ENCODE assay signal across 25 cellular contexts in the genomic region with DNA sequence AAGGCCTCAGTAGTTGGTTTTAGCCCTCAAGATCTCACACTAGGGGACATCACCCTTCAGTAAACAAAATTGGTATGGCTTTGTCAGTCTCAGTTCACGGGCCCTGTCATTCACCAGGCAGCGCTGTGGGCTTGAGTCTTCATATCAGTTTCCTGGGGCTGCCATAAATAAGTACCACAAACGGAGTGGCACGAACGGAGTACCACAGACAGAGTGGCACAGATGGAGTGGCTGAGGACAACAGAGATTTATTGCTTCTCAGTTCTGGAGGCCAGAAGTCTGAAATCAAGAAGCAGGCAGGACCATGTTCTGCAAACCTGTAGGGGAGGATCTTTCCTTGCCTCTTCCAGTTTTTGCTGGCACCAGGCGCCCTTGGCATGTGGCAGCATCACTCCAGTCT.
"Had no signal": no experiment of that assay in that cellular context is flagged by ENCODE, and none has a peak within 500 bp of the region (broad histone marks: within the 10 kb centered on the region; RNA-seq: fewer than 3 reads in every experiment).

No MANE protein-coding gene starts in this region.

- H3K4me1 Mint-ChIP-seq: naive thymus-derived CD8-positive, alpha-beta T cell; nephron; neural crest cell; stimulated activated memory B cell treated with anti-CD40 and anti-IgM and Interleukin-4, amounts not matched to agents 10 μg/mL and 1 μg/mL and 100 μg/mL, for 72 hours; stimulated activated naive CD8-positive, alpha-beta T cell treated with anti-CD3 and anti-CD28 coated beads, Interleukin-15, amount 100 ng/mL, for 72 hours had no signal

- H3K27me3 Mint-ChIP-seq: naive thymus-derived CD8-positive, alpha-beta T cell; stimulated activated memory B cell treated with anti-CD40 and anti-IgM and Interleukin-4, amounts not matched to agents 10 μg/mL and 1 μg/mL and 100 μg/mL, for 72 hours; stimulated activated naive CD8-positive, alpha-beta T cell treated with anti-CD3 and anti-CD28 coated beads, Interleukin-15, amount 100 ng/mL, for 72 hours; type B pancreatic cell had no signal

- H3K9me3 Mint-ChIP-seq: naive thymus-derived CD8-positive, alpha-beta T cell; nephron; neural crest cell; stimulated activated memory B cell treated with anti-CD40 and anti-IgM and Interleukin-4, amounts not matched to agents 10 μg/mL and 1 μg/mL and 100 μg/mL, for 72 hours; stimulated activated naive CD8-positive, alpha-beta T cell treated with anti-CD3 and anti-CD28 coated beads, Interleukin-15, amount 100 ng/mL, for 72 hours; type B pancreatic cell had no signal

- DNase-seq: hippocampal formation; kidney glomerular epithelial cell; left cardiac atrium; lower lobe of right lung; mammary epithelial cell; mesendoderm; midbrain; mucosa of descending colon; naive thymus-derived CD8-positive, alpha-beta T cell; nucleus accumbens; retina; right cardiac atrium; stimulated activated CD4-positive, alpha-beta T cell treated with anti-CD3 and anti-CD28 coated beads, Interleukin-12 subunit alpha, Interleukin-12 subunit beta, amount 100 ng/mL, for 4 hours; stimulated activated CD4-positive, alpha-beta T cell treated with anti-CD3 and anti-CD28 coated beads, Interleukin-15, amount 100 ng/mL, for 24 hours; stimulated activated CD4-positive, alpha-beta T cell treated with anti-CD3 and anti-CD28 coated beads, Interleukin-4, amount 100 ng/mL, for 24 hours; stimulated activated naive CD4-positive, alpha-beta T cell treated with Interleukin-2 at 50 U/mL for 16 hours; stimulated activated naive CD8-positive, alpha-beta T cell treated with anti-CD3 and anti-CD28 coated beads, Interleukin-15, amount 100 ng/mL, for 72 hours; substantia nigra; uterus had no signal

- H3K27ac Mint-ChIP-seq: nephron; stimulated activated memory B cell treated with anti-CD40 and anti-IgM and Interleukin-4, amounts not matched to agents 10 μg/mL and 1 μg/mL and 100 μg/mL, for 72 hours; type B pancreatic cell had no signal

- ATAC-seq: left cardiac atrium; left lobe of liver; lower lobe of right lung; mucosa of descending colon; naive thymus-derived CD8-positive, alpha-beta T cell; right cardiac atrium; sciatic nerve; stimulated activated memory B cell treated with anti-CD40 and anti-IgM and Interleukin-4, amounts not matched to agents 10 μg/mL and 1 μg/mL and 100 μg/mL, for 72 hours; stimulated activated naive CD8-positive, alpha-beta T cell treated with anti-CD3 and anti-CD28 coated beads, Interleukin-15, amount 100 ng/mL, for 72 hours had no signal

- H3K4me3 Mint-ChIP-seq: naive thymus-derived CD8-positive, alpha-beta T cell; nephron; neural crest cell; stimulated activated memory B cell treated with anti-CD40 and anti-IgM and Interleukin-4, amounts not matched to agents 10 μg/mL and 1 μg/mL and 100 μg/mL, for 72 hours; stimulated activated naive CD8-positive, alpha-beta T cell treated with anti-CD3 and anti-CD28 coated beads, Interleukin-15, amount 100 ng/mL, for 72 hours; type B pancreatic cell had no signal
